31 cellular contexts compared by ENCODE assay signal in genomic region chr2:115369380-115369779, GRCh38.
"Had no signal": no experiment of that assay in that cellular context is flagged by ENCODE, and none has a peak within 500 bp of the region (broad histone marks: within the 10 kb centered on the region; RNA-seq: fewer than 3 reads in every experiment).

No MANE protein-coding gene starts in this region.

- DNase-seq: activated CD4-positive, alpha-beta memory T cell treated with anti-CD3 and anti-CD28 coated beads, Interleukin-2, amount 10 ng/mL, durations not matched to agents 7 days and 5 days; activated CD4-positive, alpha-beta T cell treated with anti-CD3 and anti-CD28 coated beads for 36 hours; activated CD4-positive, alpha-beta T cell treated with anti-CD3 and anti-CD28 coated beads, Interleukin-2, amount 50 U/mL, for 1 hour; activated gamma-delta T cell; activated naive CD4-positive, alpha-beta T cell treated with Interleukin-2 at 50 U/mL for 16 hours; activated naive CD8-positive, alpha-beta T cell treated with anti-CD3 and anti-CD28 coated beads, Interleukin-2, amount 10 ng/mL, durations not matched to agents 7 days and 5 days; activated T-cell treated with anti-CD3 and anti-CD28 coated beads, Interleukin-2, amount 50 U/mL, for 24 hours; body of pancreas; Karpas-422; KBM-7; NCI-H1048; NCI-H1105 treated with DMSO at 0.1 percent for 48 hours; NCI-H1436; NCI-H1694; NCI-H1930; NCI-H2081 treated with DMSO at 0.1 percent for 48 hours; NCI-H345; NCI-H524 treated with DMSO at 0.1 percent for 48 hours; PC-9; SIG-M5; T-cell; T-helper 17 cell; T-helper 9 cell; WERI-Rb-1 had no signal

- H3K27ac ChIP-seq: body of pancreas, breast epithelium, PC-9, RWPE1, WERI-Rb-1 had no signal

- H3K27ac Mint-ChIP-seq: activated CD4-positive, alpha-beta memory T cell treated with anti-CD3 and anti-CD28 coated beads, Interleukin-2, amount 10 ng/mL, durations not matched to agents 7 days and 5 days; activated CD4-positive, alpha-beta T cell treated with anti-CD3 and anti-CD28 coated beads for 36 hours; activated naive CD4-positive, alpha-beta T cell treated with anti-CD3 and anti-CD28 coated beads, Interleukin-2, amount 50 U/mL, for 24 hours; activated naive CD8-positive, alpha-beta T cell treated with anti-CD3 and anti-CD28 coated beads, Interleukin-2, amount 10 ng/mL, durations not matched to agents 7 days and 5 days; activated T-cell treated with anti-CD3 and anti-CD28 coated beads, Interleukin-2, amount 50 U/mL, for 24 hours; activated T-helper 2 cell treated with anti-CD3 and anti-CD28 coated beads, Interferon-gamma antibody, Interleukin-2, Interleukin-4, amounts not matched to agents 10 μg/mL and 5 μg/mL and 100 μg/mL, durations not matched to agents 14 hours and 24 hours and 36 hours; IgD-negative memory B cell; T-cell; T-helper 17 cell had no signal

- H3K4me3 Mint-ChIP-seq: activated CD4-positive, alpha-beta memory T cell treated with anti-CD3 and anti-CD28 coated beads, Interleukin-2, amount 10 ng/mL, durations not matched to agents 7 days and 5 days; activated CD4-positive, alpha-beta T cell treated with anti-CD3 and anti-CD28 coated beads for 36 hours; activated naive CD4-positive, alpha-beta T cell treated with anti-CD3 and anti-CD28 coated beads, Interleukin-2, amount 50 U/mL, for 24 hours; activated naive CD8-positive, alpha-beta T cell treated with anti-CD3 and anti-CD28 coated beads, Interleukin-2, amount 10 ng/mL, durations not matched to agents 7 days and 5 days; activated T-cell treated with anti-CD3 and anti-CD28 coated beads, Interleukin-2, amount 50 U/mL, for 24 hours; IgD-negative memory B cell; T-cell; T-helper 17 cell had no signal

- H3K36me3 ChIP-seq: breast epithelium had no signal

- H3K27me3 ChIP-seq: body of pancreas, breast epithelium had no signal

- ATAC-seq: activated CD4-positive, alpha-beta T cell treated with anti-CD3 and anti-CD28 coated beads for 36 hours; body of pancreas; Right ventricle myocardium inferior; SK-N-SH treated with all-trans-retinoic acid at 6 μM for 48 hours; T-cell; T-helper 17 cell had no signal

- H3K4me1 ChIP-seq: breast epithelium had no signal

- H3K4me1 Mint-ChIP-seq: activated CD4-positive, alpha-beta memory T cell treated with anti-CD3 and anti-CD28 coated beads, Interleukin-2, amount 10 ng/mL, durations not matched to agents 7 days and 5 days; activated CD4-positive, alpha-beta T cell treated with anti-CD3 and anti-CD28 coated beads for 36 hours; activated naive CD4-positive, alpha-beta T cell treated with anti-CD3 and anti-CD28 coated beads, Interleukin-2, amount 50 U/mL, for 24 hours; activated naive CD8-positive, alpha-beta T cell treated with anti-CD3 and anti-CD28 coated beads, Interleukin-2, amount 10 ng/mL, durations not matched to agents 7 days and 5 days; IgD-negative memory B cell; T-cell; T-helper 17 cell had no signal

- H3K4me3 ChIP-seq: body of pancreas, breast epithelium, PC-9 had no signal

- H2AFZ ChIP-seq: PC-9 had no signal

- H3K27me3 Mint-ChIP-seq: activated CD4-positive, alpha-beta memory T cell treated with anti-CD3 and anti-CD28 coated beads, Interleukin-2, amount 10 ng/mL, durations not matched to agents 7 days and 5 days; activated CD4-positive, alpha-beta T cell treated with anti-CD3 and anti-CD28 coated beads for 36 hours; activated naive CD4-positive, alpha-beta T cell treated with anti-CD3 and anti-CD28 coated beads, Interleukin-2, amount 50 U/mL, for 24 hours; activated naive CD8-positive, alpha-beta T cell treated with anti-CD3 and anti-CD28 coated beads, Interleukin-2, amount 10 ng/mL, durations not matched to agents 7 days and 5 days; activated T-cell treated with anti-CD3 and anti-CD28 coated beads, Interleukin-2, amount 50 U/mL, for 24 hours; IgD-negative memory B cell; T-cell; T-helper 17 cell had no signal

- H3K36me3 Mint-ChIP-seq: activated naive CD8-positive, alpha-beta T cell treated with anti-CD3 and anti-CD28 coated beads, Interleukin-2, amount 10 ng/mL, durations not matched to agents 7 days and 5 days; IgD-negative memory B cell; T-cell had no signal

- H3K4me2 ChIP-seq: PC-9 had no signal
